ENCODE assay signal across 36 cellular contexts in the genomic region with DNA sequence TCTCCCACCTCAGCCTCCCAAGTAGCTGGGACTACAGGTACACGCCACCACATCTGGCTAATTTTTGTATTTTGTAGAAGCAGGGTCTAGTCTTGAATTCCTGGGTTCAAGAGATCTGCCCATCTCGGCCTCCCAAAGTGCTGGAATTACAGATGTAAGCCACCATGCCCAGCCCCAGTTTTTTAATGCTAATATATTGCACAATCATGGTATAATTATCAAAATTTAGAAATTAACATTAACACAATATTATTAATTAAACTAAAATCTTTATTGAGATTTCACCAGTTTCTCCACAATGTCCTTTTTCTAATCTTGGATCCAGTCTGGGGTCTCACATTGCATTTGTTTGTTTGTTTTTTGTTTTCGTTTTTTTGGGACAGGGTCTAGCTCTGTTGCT. TPM values are rescaled to one million over a fixed set of nuclear protein-coding genes. Genes with fewer than 3 reads are reported as not detected.
"Had no signal": no experiment of that assay in that cellular context is flagged by ENCODE, and none has a peak within 500 bp of the region (broad histone marks: within the 10 kb centered on the region; RNA-seq: fewer than 3 reads in every experiment).

No MANE protein-coding gene starts in this region.

- H3K4me3 ChIP-seq: adrenal gland, body of pancreas, breast epithelium had no signal

- H3K4me1 ChIP-seq: adrenal gland, breast epithelium had no signal

- ATAC-seq: activated CD8-positive, alpha-beta T cell treated with anti-CD3 and anti-CD28 coated beads for 36 hours; activated naive CD4-positive, alpha-beta T cell treated with anti-CD3 and anti-CD28 coated beads, Interleukin-2, amount 50 U/mL, for 72 hours; activated T-cell treated with anti-CD3 and anti-CD28 coated beads, Interleukin-2, amount 50 U/mL, for 4 hours; activated T-cell treated with anti-CD3 and anti-CD28 coated beads, Interleukin-2, amount 50 U/mL, for 72 hours; activated T-helper 17 cell treated with anti-CD3 and anti-CD28 coated beads, Interleukin-2, amount 50 U/mL, for 72 hours had no signal

- H3K36me3 ChIP-seq: adrenal gland, brain microvascular endothelial cell, breast epithelium had no signal

- DNase-seq: activated B cell treated with CpG ODN at 0.5 μM for 24 hours; activated CD4-positive, alpha-beta memory T cell treated with anti-CD3 and anti-CD28 coated beads for 36 hours; activated CD4-positive, alpha-beta T cell treated with anti-CD3 and anti-CD28 coated beads for 4 hours; activated CD4-positive, alpha-beta T cell treated with anti-CD3 and anti-CD28 coated beads, Interleukin-2, amount 10 ng/mL, durations not matched to agents 24 days and 14 days; activated CD4-positive, alpha-beta T cell treated with anti-CD3 and anti-CD28 coated beads, Interleukin-2, amount 50 U/mL, for 1 hour; activated CD4-positive, alpha-beta T cell treated with anti-CD3 and anti-CD28 coated beads, Interleukin-2, amount 50 U/mL, for 4 hours; activated CD4-positive, CD25-positive, alpha-beta regulatory T cell treated with anti-CD3 and anti-CD28 coated beads, Interleukin-2, amount 50 U/mL, for 72 hours; activated CD8-positive, alpha-beta memory T cell treated with anti-CD3 and anti-CD28 coated beads, Interleukin-2, amount 50 U/mL, for 4 hours; activated CD8-positive, alpha-beta T cell treated with anti-CD3 and anti-CD28 coated beads for 36 hours; activated effector memory CD4-positive, alpha-beta T cell treated with anti-CD3 and anti-CD28 coated beads, Interleukin-2, amount 50 U/mL, for 16 hours; activated gamma-delta T cell treated with Interleukin-2 at 50 U/mL for 16 hours; activated naive CD4-positive, alpha-beta T cell; activated naive CD4-positive, alpha-beta T cell treated with anti-CD3 and anti-CD28 coated beads for 36 hours; activated naive CD4-positive, alpha-beta T cell treated with anti-CD3 and anti-CD28 coated beads, Interleukin-2, amount 50 U/mL, for 16 hours; activated naive CD8-positive, alpha-beta T cell treated with anti-CD3 and anti-CD28 coated beads for 36 hours; activated T-cell treated with anti-CD3 and anti-CD28 coated beads for 4 hours; activated T-cell treated with anti-CD3 and anti-CD28 coated beads, Interleukin-2, amount 50 U/mL, for 1 hour; activated T-cell treated with anti-CD3 and anti-CD28 coated beads, Interleukin-2, amount 50 U/mL, for 4 hours; activated T-cell treated with anti-CD3 and anti-CD28 coated beads, Interleukin-2, amount 50 U/mL, for 72 hours; adrenal gland; amniotic stem cell; aorta; brain microvascular endothelial cell; central memory CD4-positive, alpha-beta T cell; T-helper 1 cell; T-helper 2 cell; T-helper 9 cell had no signal

- H3K27ac ChIP-seq: adrenal gland, body of pancreas, brain microvascular endothelial cell, breast epithelium, VCaP had no signal

- H3K27me3 ChIP-seq: adrenal gland, body of pancreas, brain microvascular endothelial cell, breast epithelium had no signal

- FAIRE-seq: astrocyte, TTC549 had no signal

- H3K9me3 ChIP-seq: adrenal gland, body of pancreas, breast epithelium had no signal

RNA-seq across cellular contexts. Expression of gene SHISAL2A, which starts 52.7 kb away (rescaled TPM):
- total RNA-seq: astrocyte, body of pancreas, cardiac septum, cerebellum had no signal
